In the genomic region with DNA sequence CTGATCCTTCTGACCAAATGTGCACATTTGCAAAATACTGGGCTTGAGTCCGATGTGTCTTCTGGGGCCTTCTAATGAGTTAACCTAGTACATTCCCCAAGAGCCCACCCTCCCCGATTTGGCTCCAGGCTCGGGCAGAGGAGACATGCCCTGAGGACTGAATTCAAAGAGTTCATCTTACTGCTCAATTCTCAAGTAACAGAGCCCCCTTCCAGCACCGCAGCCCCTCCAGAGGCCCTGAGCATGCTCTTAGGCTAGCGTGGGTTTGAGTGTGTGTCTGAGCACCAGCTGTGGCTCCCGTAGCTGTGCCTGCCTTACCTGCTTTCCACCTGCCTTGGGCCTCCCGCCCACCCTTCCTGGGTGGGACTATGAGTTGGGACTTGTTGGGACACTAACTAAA, we compare ENCODE assay signal across 1 cellular context.
TF ChIP-seq lines count a peak whose summit lies in the region.

No MANE protein-coding gene starts in this region.

TF ChIP-seq in H1, 55 proteins besides CTCF, POLR2A, EP300 and RAD21 (continued from another document):
- TF ChIP-seq, protein P1, sequence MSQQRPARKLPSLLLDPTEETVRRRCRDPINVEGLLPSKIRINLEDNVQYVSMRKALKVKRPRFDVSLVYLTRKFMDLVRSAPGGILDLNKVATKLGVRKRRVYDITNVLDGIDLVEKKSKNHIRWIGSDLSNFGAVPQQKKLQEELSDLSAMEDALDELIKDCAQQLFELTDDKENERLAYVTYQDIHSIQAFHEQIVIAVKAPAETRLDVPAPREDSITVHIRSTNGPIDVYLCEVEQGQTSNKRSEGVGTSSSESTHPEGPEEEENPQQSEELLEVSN (IDR thresholded peaks at IDR 0.05), result no peak
- no peak for TF ChIP-seq TEAD4 (IDR thresholded peaks at IDR 0.05; ENCODE audit: low read depth, low read length)
- no peak for TF ChIP-seq CBX5 (IDR thresholded peaks at IDR 0.05; ENCODE audit: low read depth, low read length)
